Comparison of ENCODE assay signal across 1 cellular context in genomic region chr2:18105929-18106328, GRCh38.
TF ChIP-seq lines count a peak whose summit lies in the region.

No MANE protein-coding gene starts in this region.

TF ChIP-seq in K562, 482 proteins besides CTCF, POLR2A, EP300 and RAD21 (continued from another document):
- TF ChIP-seq ZBTB40 (IDR thresholded peaks at IDR 0.05) (no peak), ZBTB40 (CRISPR knock-in tag; IDR thresholded peaks at IDR 0.05) (no peak), ZNF740 (CRISPR knock-in tag; IDR thresholded peaks at IDR 0.05) (no peak), ZNF740 (tag; IDR thresholded peaks at IDR 0.05) (no peak), MEF2A (IDR thresholded peaks at IDR 0.05; ENCODE audit: control insufficient read depth, low read depth, low read length) (no peak), MAFK (IDR thresholded peaks at IDR 0.05; ENCODE audit: low read length) (peak; percentile 68), RBM14 (IDR thresholded peaks at IDR 0.05; ENCODE audit: borderline replicate concordance, insufficient read depth, low read depth, low read length) (no peak), U2AF2 (optimal IDR thresholded peaks at IDR 0.05; ENCODE audit: low read depth, low read length) (no peak), MAFG (tag; conservative IDR thresholded peaks at IDR 0.05) (peak; percentile 57), PPARD (CRISPR knock-in tag; IDR thresholded peaks at IDR 0.05) (no peak), CHD1 (IDR thresholded peaks at IDR 0.05; ENCODE audit: low read length) (no peak), SIN3A (IDR thresholded peaks at IDR 0.05; ENCODE audit: borderline replicate concordance in 2 of 2, control insufficient read depth in 1 of 2, low read depth in 2 of 2, low read length in 2 of 2) (no peak), MAFF (IDR thresholded peaks at IDR 0.05; ENCODE audit: low read length) (peak; percentile 68), C11orf30 (IDR thresholded peaks at IDR 0.05; ENCODE audit: low read depth) (peak; percentile 37; the same call in 1 of the 2 replicates), HNRNPK (IDR thresholded peaks at IDR 0.05; ENCODE audit: low read depth, low read length, poor library complexity, severe bottlenecking) (no peak), ZNF354B (CRISPR knock-in tag; IDR thresholded peaks at IDR 0.05) (no peak), ZNF316 (IDR thresholded peaks at IDR 0.05) (peak; percentile 58), CHD2 (IDR thresholded peaks at IDR 0.05; ENCODE audit: low read depth, low read length) (no peak), BDP1 (IDR thresholded peaks at IDR 0.05; ENCODE audit: insufficient read depth, insufficient read length) (no peak), HNRNPH1 (optimal IDR thresholded peaks at IDR 0.05; ENCODE audit: low read depth, low read length) (no peak)
- TF ChIP-seq, protein P1, sequence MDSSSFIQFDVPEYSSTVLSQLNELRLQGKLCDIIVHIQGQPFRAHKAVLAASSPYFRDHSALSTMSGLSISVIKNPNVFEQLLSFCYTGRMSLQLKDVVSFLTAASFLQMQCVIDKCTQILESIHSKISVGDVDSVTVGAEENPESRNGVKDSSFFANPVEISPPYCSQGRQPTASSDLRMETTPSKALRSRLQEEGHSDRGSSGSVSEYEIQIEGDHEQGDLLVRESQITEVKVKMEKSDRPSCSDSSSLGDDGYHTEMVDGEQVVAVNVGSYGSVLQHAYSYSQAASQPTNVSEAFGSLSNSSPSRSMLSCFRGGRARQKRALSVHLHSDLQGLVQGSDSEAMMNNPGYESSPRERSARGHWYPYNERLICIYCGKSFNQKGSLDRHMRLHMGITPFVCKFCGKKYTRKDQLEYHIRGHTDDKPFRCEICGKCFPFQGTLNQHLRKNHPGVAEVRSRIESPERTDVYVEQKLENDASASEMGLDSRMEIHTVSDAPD (CRISPR knock-in tag; IDR thresholded peaks at IDR 0.05) = no peak
- TF ChIP-seq, protein P2, sequence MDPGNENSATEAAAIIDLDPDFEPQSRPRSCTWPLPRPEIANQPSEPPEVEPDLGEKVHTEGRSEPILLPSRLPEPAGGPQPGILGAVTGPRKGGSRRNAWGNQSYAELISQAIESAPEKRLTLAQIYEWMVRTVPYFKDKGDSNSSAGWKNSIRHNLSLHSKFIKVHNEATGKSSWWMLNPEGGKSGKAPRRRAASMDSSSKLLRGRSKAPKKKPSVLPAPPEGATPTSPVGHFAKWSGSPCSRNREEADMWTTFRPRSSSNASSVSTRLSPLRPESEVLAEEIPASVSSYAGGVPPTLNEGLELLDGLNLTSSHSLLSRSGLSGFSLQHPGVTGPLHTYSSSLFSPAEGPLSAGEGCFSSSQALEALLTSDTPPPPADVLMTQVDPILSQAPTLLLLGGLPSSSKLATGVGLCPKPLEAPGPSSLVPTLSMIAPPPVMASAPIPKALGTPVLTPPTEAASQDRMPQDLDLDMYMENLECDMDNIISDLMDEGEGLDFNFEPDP (CRISPR knock-in tag; IDR thresholded peaks at IDR 0.05) = no peak
